ENCODE assay signal across 17 cellular contexts in the genomic region with DNA sequence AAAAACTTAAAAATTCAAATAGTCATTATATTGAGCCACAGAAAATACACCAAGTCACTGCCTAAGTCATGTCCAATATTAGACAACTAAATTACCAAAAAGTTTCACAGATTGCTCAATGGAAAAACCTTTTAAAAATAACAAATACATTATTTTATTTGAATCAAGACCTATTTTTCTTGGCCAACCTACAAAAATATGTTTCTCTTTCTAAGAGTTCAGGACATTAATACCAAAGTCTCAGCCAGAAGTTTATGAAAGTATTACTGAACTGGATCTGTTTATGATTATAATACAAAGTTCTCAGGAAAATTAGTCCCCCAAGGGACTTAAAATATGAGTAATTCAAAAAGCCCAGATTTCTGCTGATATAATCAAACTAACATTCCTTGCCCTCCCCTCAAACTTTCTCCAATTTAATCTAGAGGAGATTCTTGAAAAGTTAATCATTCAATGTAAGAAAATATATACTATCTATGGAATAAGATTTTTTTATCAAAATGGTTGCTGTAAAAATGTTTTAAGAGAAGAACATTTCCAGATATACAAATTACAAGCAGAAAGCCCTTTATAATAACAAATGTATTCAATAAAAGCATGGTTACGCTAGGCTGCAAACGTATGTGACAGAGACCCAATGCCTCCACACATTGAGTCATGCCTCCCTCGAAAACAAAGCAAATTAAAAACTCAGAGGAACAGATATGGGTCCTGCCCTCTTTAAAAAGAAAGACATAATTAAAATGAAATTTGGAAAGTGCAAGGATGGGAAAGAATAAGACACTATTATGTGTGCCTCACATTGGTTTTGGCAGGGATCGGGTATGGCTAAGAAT.
A peak's percentile ranks its signal among the peaks of the same experiment; 100 is the strongest.
DNase-seq lines count a peak whose midpoint lies in the region; ATAC-seq and TF ChIP-seq lines count a peak whose summit lies in the region.
"Had no signal": no experiment of that assay in that cellular context is flagged by ENCODE, and none has a peak within 500 bp of the region (broad histone marks: within the 10 kb centered on the region; RNA-seq: fewer than 3 reads in every experiment).

No MANE protein-coding gene starts in this region.

- H3K27me3 ChIP-seq in SK-N-SH (ENCODE audit: insufficient read depth) = no peaks in the 10 kb centered on the region
- no peaks in the 10 kb centered on the region for H3K27me3 ChIP-seq in effector memory CD4-positive, alpha-beta T cell (replicated peaks; ENCODE audit: control insufficient read depth, insufficient read depth, low read length, poor library complexity, severe bottlenecking)

- TF ChIP-seq EP300 in SK-N-SH (IDR thresholded peaks at IDR 0.05; ENCODE audit: borderline replicate concordance in 1 of 2, low read depth in 1 of 2, low read length in 1 of 2) = peak; percentile 41 to 89; a peak in 3 of 4 replicates

- peaks cover 33% of the 10 kb centered on the region for H3K4me1 Mint-ChIP-seq in nephron

- H3K4me1 ChIP-seq in SK-N-SH (ENCODE audit: control insufficient read depth in 1 of 2, insufficient read depth in 2 of 2, low read depth in 1 of 2, low read length in 1 of 2) = peaks cover 0 to 13% of the 10 kb centered on the region in 2 experiments; a peak in 3 of 4 replicates
- no peaks in the 10 kb centered on the region for H3K4me1 ChIP-seq in effector memory CD4-positive, alpha-beta T cell (ENCODE audit: control insufficient read depth, insufficient read depth, low read length, poor library complexity, severe bottlenecking)

- peak overlapping the region; percentile 57 to 81 (median 66) for H3K27ac Mint-ChIP-seq in nephron

- CTCF ChIA-PET in SK-N-SH (lab: Yijun Ruan, JAX) = no interaction called here

- TF ChIP-seq RAD21 in SK-N-SH (IDR thresholded peaks at IDR 0.05; ENCODE audit: low read length) = no peak

- no peaks in the 10 kb centered on the region for H4K20me1 ChIP-seq in SK-N-SH (ENCODE audit: insufficient read depth)

- peak overlapping the region in 1 of 3 experiments; percentile 0 for H3K4me3 Mint-ChIP-seq in nephron
- H3K4me3 Mint-ChIP-seq: brain had no signal

- H3K79me2 ChIP-seq in SK-N-SH (ENCODE audit: insufficient read depth) = peaks cover 15% of the 10 kb centered on the region

- H3K27me3 Mint-ChIP-seq in nephron (ENCODE audit: low read depth) = no peaks in the 10 kb centered on the region

- peaks cover 27% of the 10 kb centered on the region for H3F3A ChIP-seq in SK-N-SH (replicated peaks; ENCODE audit: insufficient read depth)

- WGBS in SK-N-SH (ENCODE audit: low lambda C conversion rate) = 16% methylated on average over 4 of the region's 4 CpGs

- peak overlapping the region; percentile 73 to 99; a peak in 3 of 4 replicates for H3K27ac ChIP-seq in SK-N-SH (ENCODE audit: low read depth in 2 of 2, low read length in 1 of 2)
- no peak overlapping the region for H3K27ac ChIP-seq in effector memory CD4-positive, alpha-beta T cell (ENCODE audit: insufficient read depth, low read length, poor library complexity, severe bottlenecking)
- H3K27ac ChIP-seq: HL-60 had no signal

- H2AFZ ChIP-seq in SK-N-SH (ENCODE audit: low read depth) = no peak overlapping the region

- H3K36me3 Mint-ChIP-seq in nephron (ENCODE audit: low read depth) = no peaks in the 10 kb centered on the region
- H3K36me3 Mint-ChIP-seq: brain had no signal

- H3K4me2 ChIP-seq in SK-N-SH = peak overlapping the region; percentile 65

- peak overlapping the region; percentile 60; the same call in 1 of the 2 replicates for H3K9ac ChIP-seq in SK-N-SH

- no peak for TF ChIP-seq CTCF in AG09319 (IDR thresholded peaks at IDR 0.05; ENCODE audit: low read depth, low read length)
- TF ChIP-seq CTCF in SK-N-SH (IDR thresholded peaks at IDR 0.05) = no peak
- TF ChIP-seq CTCF in fibroblast of mammary gland (conservative IDR thresholded peaks at IDR 0.05; ENCODE audit: control insufficient read depth, insufficient read depth, low read depth, low read length) = no peak
- no peak for TF ChIP-seq CTCF in nephron (IDR thresholded peaks at IDR 0.05; ENCODE audit: unreplicated experiment in 3 of 3)

- ATAC-seq in HG03378 (IDR thresholded peaks at IDR 0.05; ENCODE audit: unreplicated experiment) = no peak

- H3K9me3 ChIP-seq in SK-N-SH = no peaks in the 10 kb centered on the region
- no peaks in the 10 kb centered on the region for H3K9me3 ChIP-seq in effector memory CD4-positive, alpha-beta T cell (ENCODE audit: control insufficient read depth, low read length)

- DNase-seq in AG09319 (ENCODE audit: extremely low read depth, low read depth) (peak; percentile 88), SK-N-SH (no peak), fibroblast of mammary gland (ENCODE audit: low read depth) (peak; percentile 85), SW480 (ENCODE audit: low spot score) (no peak), NCI-H1417 treated with DMSO at 0.1 percent for 48 hours (lab: John Stamatoyannopoulos, UW) (no peak)
- no peak for DNase-seq in effector memory CD4-positive, alpha-beta T cell
- DNase-seq: activated effector memory CD4-positive, alpha-beta T cell treated with Interleukin-2 at 50 U/mL for 16 hours; AML-193; H7; mesendoderm; NCI-H2029 treated with DMSO at 0.1 percent for 48 hours; NCI-H82; occipital lobe had no signal

- H3K9me2 ChIP-seq in SK-N-SH = no peaks in the 10 kb centered on the region

- no peaks in the 10 kb centered on the region for H3K36me3 ChIP-seq in SK-N-SH (replicated peaks in 1 of 2; ENCODE audit: control insufficient read depth in 1 of 2, insufficient read depth in 2 of 2, low read length in 1 of 2)
- no peaks in the 10 kb centered on the region for H3K36me3 ChIP-seq in effector memory CD4-positive, alpha-beta T cell (ENCODE audit: control insufficient read depth, insufficient read depth, low read length)

- no peaks in the 10 kb centered on the region for H3K9me3 Mint-ChIP-seq in nephron
- H3K9me3 Mint-ChIP-seq: brain had no signal

- POLR2A ChIA-PET in SK-N-SH (lab: Yijun Ruan, JAX) = no interaction called here

- H3K4me3 ChIP-seq in SK-N-SH (ENCODE audit: low read depth in 2 of 2, low read length in 1 of 2) (peak overlapping the region in 1 of 2 experiments; percentile 24; a peak in 2 of 4 replicates), fibroblast of mammary gland (ENCODE audit: control insufficient read depth, low read depth, low read length) (no peak overlapping the region)
- no peak overlapping the region for H3K4me3 ChIP-seq in effector memory CD4-positive, alpha-beta T cell (ENCODE audit: insufficient read depth, low read depth, low read length, poor library complexity, severe bottlenecking)

TF ChIP-seq in SK-N-SH, 30 proteins besides CTCF, POLR2A, EP300 and RAD21 (continues in another document):
- peak; percentile 70 for TF ChIP-seq RXRA (IDR thresholded peaks at IDR 0.05; ENCODE audit: borderline replicate concordance, low read depth)
- TF ChIP-seq, protein P1, sequence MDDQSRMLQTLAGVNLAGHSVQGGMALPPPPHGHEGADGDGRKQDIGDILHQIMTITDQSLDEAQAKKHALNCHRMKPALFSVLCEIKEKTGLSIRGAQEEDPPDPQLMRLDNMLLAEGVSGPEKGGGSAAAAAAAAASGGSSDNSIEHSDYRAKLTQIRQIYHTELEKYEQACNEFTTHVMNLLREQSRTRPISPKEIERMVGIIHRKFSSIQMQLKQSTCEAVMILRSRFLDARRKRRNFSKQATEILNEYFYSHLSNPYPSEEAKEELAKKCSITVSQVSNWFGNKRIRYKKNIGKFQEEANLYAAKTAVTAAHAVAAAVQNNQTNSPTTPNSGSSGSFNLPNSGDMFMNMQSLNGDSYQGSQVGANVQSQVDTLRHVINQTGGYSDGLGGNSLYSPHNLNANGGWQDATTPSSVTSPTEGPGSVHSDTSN (IDR thresholded peaks at IDR 0.05) = peak; percentile 45
- TF ChIP-seq JUND (IDR thresholded peaks at IDR 0.05) = peak; percentile 69
- TF ChIP-seq TEAD4 (IDR thresholded peaks at IDR 0.05; ENCODE audit: borderline replicate concordance, insufficient read depth) = peak; percentile 91
- peak; percentile 93 for TF ChIP-seq TCF12 (IDR thresholded peaks at IDR 0.05)
- TF ChIP-seq TAF1 (IDR thresholded peaks at IDR 0.05; ENCODE audit: borderline replicate concordance, low read depth, low read length) = no peak
- TF ChIP-seq MEF2A (IDR thresholded peaks at IDR 0.05; ENCODE audit: borderline replicate concordance, low read depth) = peak; percentile 48
- TF ChIP-seq, protein P2, sequence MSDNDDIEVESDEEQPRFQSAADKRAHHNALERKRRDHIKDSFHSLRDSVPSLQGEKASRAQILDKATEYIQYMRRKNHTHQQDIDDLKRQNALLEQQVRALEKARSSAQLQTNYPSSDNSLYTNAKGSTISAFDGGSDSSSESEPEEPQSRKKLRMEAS (IDR thresholded peaks at IDR 0.05; ENCODE audit: low read depth) = no peak
- no peak for TF ChIP-seq RCOR1 (IDR thresholded peaks at IDR 0.05; ENCODE audit: low read length)
- TF ChIP-seq SIN3A (IDR thresholded peaks at IDR 0.05; ENCODE audit: borderline replicate concordance, low read depth, low read length) = no peak
- TF ChIP-seq, protein P3, sequence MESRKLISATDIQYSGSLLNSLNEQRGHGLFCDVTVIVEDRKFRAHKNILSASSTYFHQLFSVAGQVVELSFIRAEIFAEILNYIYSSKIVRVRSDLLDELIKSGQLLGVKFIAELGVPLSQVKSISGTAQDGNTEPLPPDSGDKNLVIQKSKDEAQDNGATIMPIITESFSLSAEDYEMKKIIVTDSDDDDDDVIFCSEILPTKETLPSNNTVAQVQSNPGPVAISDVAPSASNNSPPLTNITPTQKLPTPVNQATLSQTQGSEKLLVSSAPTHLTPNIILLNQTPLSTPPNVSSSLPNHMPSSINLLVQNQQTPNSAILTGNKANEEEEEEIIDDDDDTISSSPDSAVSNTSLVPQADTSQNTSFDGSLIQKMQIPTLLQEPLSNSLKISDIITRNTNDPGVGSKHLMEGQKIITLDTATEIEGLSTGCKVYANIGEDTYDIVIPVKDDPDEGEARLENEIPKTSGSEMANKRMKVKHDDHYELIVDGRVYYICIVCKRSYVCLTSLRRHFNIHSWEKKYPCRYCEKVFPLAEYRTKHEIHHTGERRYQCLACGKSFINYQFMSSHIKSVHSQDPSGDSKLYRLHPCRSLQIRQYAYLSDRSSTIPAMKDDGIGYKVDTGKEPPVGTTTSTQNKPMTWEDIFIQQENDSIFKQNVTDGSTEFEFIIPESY (IDR thresholded peaks at IDR 0.05; ENCODE audit: borderline replicate concordance, low read depth) = no peak
- TF ChIP-seq NRF1 (IDR thresholded peaks at IDR 0.05; ENCODE audit: low read depth, low read length) = no peak
- no peak for TF ChIP-seq SMC3 (IDR thresholded peaks at IDR 0.05; ENCODE audit: low read depth, low read length)
- peak; percentile 26; the same call in 1 of the 2 replicates for TF ChIP-seq POLR2AphosphoS5 (IDR thresholded peaks at IDR 0.05; ENCODE audit: low read depth, low read length)
- no peak for TF ChIP-seq YY1 (IDR thresholded peaks at IDR 0.05; ENCODE audit: low read depth)
- no peak for TF ChIP-seq MXI1 (IDR thresholded peaks at IDR 0.05; ENCODE audit: low read depth, low read length)

Comparison
In these comparisons a context has a peak if more than half of its experiments do, and no peak if none do; other contexts are left out.
1. DNase-seq: peak in AG09319 (single experiment) and fibroblast of mammary gland (single experiment); none in SK-N-SH (single experiment), SW480 (single experiment), effector memory CD4-positive, alpha-beta T cell (0 of 3) and NCI-H1417 treated with DMSO at 0.1 percent for 48 hours (single experiment).